In the genomic region with DNA sequence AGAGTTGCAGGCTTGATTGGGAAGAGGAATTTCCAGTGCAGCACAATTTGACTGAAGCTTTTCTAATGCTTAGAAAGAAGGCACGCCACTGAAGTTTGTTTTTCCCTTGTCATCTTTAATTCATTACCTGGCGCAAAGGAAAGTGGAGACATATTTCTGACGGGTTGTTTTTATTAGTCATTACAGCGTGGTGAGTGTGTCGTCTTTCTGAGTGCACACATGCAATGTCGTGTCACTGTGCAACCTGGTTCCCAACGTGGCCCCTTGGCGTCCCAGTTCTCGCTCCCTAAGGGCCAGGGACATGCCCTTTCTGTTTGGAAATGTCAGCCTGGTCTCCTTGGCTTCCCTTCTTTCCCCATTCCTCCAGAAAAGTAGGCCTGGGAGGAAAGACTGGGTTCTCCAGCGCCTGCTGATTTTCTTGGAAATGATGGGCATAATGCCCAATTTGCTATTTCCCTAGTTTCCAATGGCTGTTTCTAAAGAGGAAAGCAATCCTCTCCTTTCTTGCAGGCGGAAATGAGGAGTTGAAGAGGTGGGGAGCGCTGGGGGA, we compare ENCODE assay signal across 23 cellular contexts.
A peak's percentile ranks its signal among the peaks of the same experiment; 100 is the strongest.
DNase-seq lines count a peak whose midpoint lies in the region; ATAC-seq and TF ChIP-seq lines count a peak whose summit lies in the region.
"Had no signal": no experiment of that assay in that cellular context is flagged by ENCODE, and none has a peak within 500 bp of the region (broad histone marks: within the 10 kb centered on the region; RNA-seq: fewer than 3 reads in every experiment).

No MANE protein-coding gene starts in this region.

- H3K27ac ChIP-seq in GM23338 (ENCODE audit: low read depth) = no peak overlapping the region
- H3K27ac ChIP-seq in esophagus squamous epithelium = peak overlapping the region in 3 of 4 donors; percentile 14 to 69 (median 33)
- peak overlapping the region; percentile 94 for H3K27ac ChIP-seq in skeletal muscle tissue (ENCODE audit: low read depth, low read length)
- H3K27ac ChIP-seq: BLaER1 treated with 17β-estradiol and CSF1 and Interleukin-3, amounts not matched to agents 10 nM and 100 nM; spleen had no signal

- peaks cover 38% of the 10 kb centered on the region for H3K36me3 Mint-ChIP-seq in GM23338 (ENCODE audit: low read depth)
- peaks cover 7% of the 10 kb centered on the region for H3K36me3 Mint-ChIP-seq in nephron (ENCODE audit: low read depth)
- H3K36me3 Mint-ChIP-seq in T-helper 17 cell (ENCODE audit: low read depth) = no peaks in the 10 kb centered on the region
- peaks cover 52% of the 10 kb centered on the region for H3K36me3 Mint-ChIP-seq in WTC11
- H3K36me3 Mint-ChIP-seq: T-cell had no signal

- no peak for DNase-seq in GM23338 (ENCODE audit: low spot score)
- DNase-seq in esophagus squamous epithelium (lab: John Stamatoyannopoulos, UW) = no peak
- no peak for DNase-seq in NCI-H1436 treated with DMSO at 0.1 percent for 48 hours (lab: John Stamatoyannopoulos, UW)
- no peak for DNase-seq in T-helper 17 cell
- no peak for DNase-seq in WTC11 (ENCODE audit: low spot score)
- DNase-seq: ACHN; activated CD8-positive, alpha-beta T cell treated with anti-CD3 and anti-CD28 coated beads for 36 hours; KG1; MG63; NCI-H2029 treated with DMSO at 0.1 percent for 48 hours; NCI-H2227 treated with DMSO at 0.1 percent for 48 hours; spleen; stimulated activated CD4-positive, alpha-beta T cell treated with anti-CD3 and anti-CD28 coated beads, Interleukin-2, amount 100 ng/mL, for 48 hours; T-cell had no signal

- peak overlapping the region; percentile 94; the same call in 1 of the 2 replicates for H2AFZ ChIP-seq in GM23338

- H3K27me3 Mint-ChIP-seq in GM23338 (ENCODE audit: insufficient read depth, low read depth, poor library complexity) = peaks cover 1% of the 10 kb centered on the region
- no peaks in the 10 kb centered on the region for H3K27me3 Mint-ChIP-seq in nephron (ENCODE audit: low read depth)
- H3K27me3 Mint-ChIP-seq in T-helper 17 cell = no peaks in the 10 kb centered on the region
- peaks cover 3% of the 10 kb centered on the region for H3K27me3 Mint-ChIP-seq in WTC11 (ENCODE audit: low read depth)
- H3K27me3 Mint-ChIP-seq: type B pancreatic cell had no signal

- H3K9me3 Mint-ChIP-seq in GM23338 (peaks cover 58% of the 10 kb centered on the region), nephron (peaks cover 46% of the 10 kb centered on the region), WTC11 (peaks cover 68% of the 10 kb centered on the region)

- H4K20me1 ChIP-seq in GM23338 (replicated peaks; ENCODE audit: insufficient read depth) = no peaks in the 10 kb centered on the region
- H4K20me1 ChIP-seq: BLaER1 treated with 17β-estradiol and CSF1 and Interleukin-3, amounts not matched to agents 10 nM and 100 nM had no signal

- intact Hi-C loops in esophagus squamous epithelium (cut with DNase I) = no loop called here

- H3K9ac ChIP-seq in skeletal muscle tissue (ENCODE audit: low read depth in 1 of 3, low read length in 3 of 3) = peak overlapping the region; percentile 47 to 70 (median 70)
- H3K9ac ChIP-seq: BLaER1 treated with 17β-estradiol and CSF1 and Interleukin-3, amounts not matched to agents 10 nM and 100 nM had no signal

- no peak for TF ChIP-seq POLR2A in esophagus squamous epithelium (IDR thresholded peaks at IDR 0.05)

- H3K4me3 Mint-ChIP-seq in GM23338 (no peak overlapping the region), nephron (peak overlapping the region in 1 of 3 experiments; percentile 45), T-helper 17 cell (no peak overlapping the region), WTC11 (no peak overlapping the region)
- H3K4me3 Mint-ChIP-seq: activated CD8-positive, alpha-beta T cell treated with anti-CD3 and anti-CD28 coated beads for 36 hours; T-cell; type B pancreatic cell had no signal

- H3K9me3 ChIP-seq in esophagus squamous epithelium (peaks cover 0 to 25% (median 22%) of the 10 kb centered on the region in 3 donors), skeletal muscle tissue (ENCODE audit: control insufficient read depth in 3 of 3, low read length in 3 of 3) (peaks cover 4 to 19% (median 5%) of the 10 kb centered on the region in 3 donors), T-helper 17 cell (ENCODE audit: control insufficient read depth, low read length, poor library complexity, severe bottlenecking) (no peaks in the 10 kb centered on the region)
- H3K9me3 ChIP-seq: HAP-1 had no signal

- H3K9me2 ChIP-seq in GM23338 (ENCODE audit: insufficient read depth) = no peaks in the 10 kb centered on the region

- H3K36me3 ChIP-seq in GM23338 (ENCODE audit: insufficient read depth) (peaks cover 4% of the 10 kb centered on the region), esophagus squamous epithelium (no peaks in the 10 kb centered on the region), skeletal muscle tissue (ENCODE audit: control insufficient read depth in 3 of 3, insufficient read depth in 3 of 3, low read length in 3 of 3) (peaks cover 0 to 3% (median 0%) of the 10 kb centered on the region in 3 donors)
- H3K36me3 ChIP-seq: BLaER1 treated with 17β-estradiol and CSF1 and Interleukin-3, amounts not matched to agents 10 nM and 100 nM; HAP-1; MG63; spleen had no signal

- H3K4me1 Mint-ChIP-seq in GM23338 = peaks cover 10% of the 10 kb centered on the region
- peaks cover 30% of the 10 kb centered on the region for H3K4me1 Mint-ChIP-seq in nephron
- H3K4me1 Mint-ChIP-seq in T-helper 17 cell = no peaks in the 10 kb centered on the region
- peaks cover 27% of the 10 kb centered on the region for H3K4me1 Mint-ChIP-seq in WTC11
- H3K4me1 Mint-ChIP-seq: T-cell had no signal

- POLR2A ChIA-PET in WTC11 (lab: Charles Lee) = no interaction called here

- H3K4me2 ChIP-seq in GM23338 = no peak overlapping the region
- H3K4me2 ChIP-seq: BLaER1 treated with 17β-estradiol and CSF1 and Interleukin-3, amounts not matched to agents 10 nM and 100 nM had no signal

- 44 to 46% methylated on average over 9 to 12 of the region's 12 CpGs for WGBS in esophagus squamous epithelium, 2 donors

- ATAC-seq in GM23338 (no peak), T-helper 17 cell (no peak), WTC11 (no peak), GM18870 (IDR thresholded peaks at IDR 0.05; ENCODE audit: unreplicated experiment) (no peak)
- ATAC-seq: activated CD4-positive, CD25-positive, alpha-beta regulatory T cell treated with anti-CD3 and anti-CD28 coated beads, Interleukin-2, amount 50 U/mL, for 24 hours; activated CD8-positive, alpha-beta T cell treated with anti-CD3 and anti-CD28 coated beads for 36 hours; activated naive CD4-positive, alpha-beta T cell treated with anti-CD3 and anti-CD28 coated beads, Interleukin-2, amount 50 U/mL, for 72 hours; T-cell had no signal

- H3K4me3 ChIP-seq in GM23338 = no peak overlapping the region
- H3K4me3 ChIP-seq in esophagus squamous epithelium = no peak overlapping the region
- peak overlapping the region in 2 of 3 donors; percentile 62 for H3K4me3 ChIP-seq in skeletal muscle tissue (ENCODE audit: low read length in 3 of 3)
- H3K4me3 ChIP-seq: BLaER1 treated with 17β-estradiol and CSF1 and Interleukin-3, amounts not matched to agents 10 nM and 100 nM; HAP-1; MG63; spleen had no signal

- H3K27me3 ChIP-seq in GM23338 (ENCODE audit: insufficient read depth) = no peaks in the 10 kb centered on the region
- H3K27me3 ChIP-seq in esophagus squamous epithelium = no peaks in the 10 kb centered on the region
- H3K27me3 ChIP-seq in skeletal muscle tissue (ENCODE audit: control insufficient read depth in 3 of 3, insufficient read depth in 3 of 3, low read length in 3 of 3) = no peaks in the 10 kb centered on the region
- H3K27me3 ChIP-seq: BLaER1 treated with 17β-estradiol and CSF1 and Interleukin-3, amounts not matched to agents 10 nM and 100 nM; MG63; spleen had no signal

- H3F3A ChIP-seq in GM23338 (replicated peaks; ENCODE audit: low read depth) = no peaks in the 10 kb centered on the region

- TF ChIP-seq CTCF in GM23338 (conservative IDR thresholded peaks at IDR 0.05; ENCODE audit: low read depth in 2 of 2) = no peak
- TF ChIP-seq CTCF in esophagus squamous epithelium (IDR thresholded peaks at IDR 0.05) = no peak
- no peak for TF ChIP-seq CTCF in nephron (IDR thresholded peaks at IDR 0.05; ENCODE audit: unreplicated experiment in 3 of 3)
- no peak for TF ChIP-seq CTCF in WTC11 (IDR thresholded peaks at IDR 0.05)

- H3K27ac Mint-ChIP-seq in GM23338 (no peak overlapping the region), nephron (peak overlapping the region; percentile 21 to 91 (median 87)), T-helper 17 cell (no peak overlapping the region), WTC11 (no peak overlapping the region)
- H3K27ac Mint-ChIP-seq: activated CD8-positive, alpha-beta T cell treated with anti-CD3 and anti-CD28 coated beads for 36 hours; activated naive CD4-positive, alpha-beta T cell treated with anti-CD3 and anti-CD28 coated beads, Interleukin-2, amount 50 U/mL, for 72 hours; activated T-helper 2 cell treated with anti-CD3 and anti-CD28 coated beads, Interferon-gamma antibody, Interleukin-2, Interleukin-4, amounts not matched to agents 10 μg/mL and 5 μg/mL and 100 μg/mL, durations not matched to agents 14 hours and 24 hours and 36 hours; T-cell; type B pancreatic cell had no signal

- H3K4me1 ChIP-seq in GM23338 (ENCODE audit: insufficient read depth) (peaks cover 8% of the 10 kb centered on the region; the same call in 1 of the 2 replicates), esophagus squamous epithelium (peaks cover 0 to 19% (median 0%) of the 10 kb centered on the region in 3 donors), skeletal muscle tissue (ENCODE audit: control insufficient read depth in 3 of 3, insufficient read depth in 3 of 3, low read length in 3 of 3) (peaks cover 19 to 29% (median 23%) of the 10 kb centered on the region in 3 donors)
- H3K4me1 ChIP-seq: BLaER1 treated with 17β-estradiol and CSF1 and Interleukin-3, amounts not matched to agents 10 nM and 100 nM; HAP-1; spleen had no signal

- CTCF ChIA-PET in WTC11 (lab: Charles Lee) = no interaction called here

- no peaks in the 10 kb centered on the region for H3K79me2 ChIP-seq in GM23338 (replicated peaks; ENCODE audit: insufficient read depth)

TF ChIP-seq in GM23338, 12 proteins besides CTCF, POLR2A, EP300 and RAD21 (continues in another document):
- no peak for TF ChIP-seq STAT1 (IDR thresholded peaks at IDR 0.05; ENCODE audit: unreplicated experiment)
- no peak for TF ChIP-seq ZNF331 (CRISPR knock-in tag; IDR thresholded peaks at IDR 0.05; ENCODE audit: low read depth)
- no peak for TF ChIP-seq POLR2AphosphoS5 (IDR thresholded peaks at IDR 0.05; ENCODE audit: low read depth)

TF ChIP-seq in WTC11, 78 proteins besides CTCF, POLR2A, EP300 and RAD21 (continues in another document):
- TF ChIP-seq RORB (CRISPR knock-in tag; IDR thresholded peaks at IDR 0.05) = no peak

Comparison
In these comparisons a context has a peak if more than half of its experiments do, and no peak if none do; other contexts are left out.
1. H3K4me3 ChIP-seq: peak in skeletal muscle tissue (2 of 3); none in GM23338 (single experiment) and esophagus squamous epithelium (0 of 4).
2. H3K27ac Mint-ChIP-seq: peak in nephron (3 of 3); none in GM23338 (single experiment), T-helper 17 cell (single experiment) and WTC11 (single experiment).